In genomic region chr13:33541962-33542308, GRCh38 we compare ENCODE assay signal across 8 cellular contexts.
DNase-seq lines count a peak whose midpoint lies in the region; ATAC-seq and TF ChIP-seq lines count a peak whose summit lies in the region.

No MANE protein-coding gene starts in this region.

- no peaks in the 10 kb centered on the region for H3K27me3 ChIP-seq in CD4-positive, CD25-positive, alpha-beta regulatory T cell (ENCODE audit: control insufficient read depth, insufficient read depth, low read length)
- H3K27me3 ChIP-seq in ectodermal cell (ENCODE audit: control insufficient read depth, insufficient read depth, low read length, poor library complexity, severe bottlenecking): no peaks in the 10 kb centered on the region

- peaks cover 16 to 53% (median 29%) of the 10 kb centered on the region in 4 donors for H3K4me1 Mint-ChIP-seq in CD4-positive, CD25-positive, alpha-beta regulatory T cell
- peaks cover 64% of the 10 kb centered on the region for H3K4me1 Mint-ChIP-seq in neural crest cell

- TF ChIP-seq POLR2A in NB4 (IDR thresholded peaks at IDR 0.05; ENCODE audit: extremely low read depth, insufficient read length): no peak

- peaks cover 4% of the 10 kb centered on the region for H3K36me3 Mint-ChIP-seq in CD4-positive, CD25-positive, alpha-beta regulatory T cell
- H3K36me3 Mint-ChIP-seq in neural crest cell (ENCODE audit: low read depth): peaks cover 4% of the 10 kb centered on the region

- peak overlapping the region; percentile 100 for H3K27ac Mint-ChIP-seq in CD4-positive, CD25-positive, alpha-beta regulatory T cell
- peak overlapping the region; percentile 100 for H3K27ac Mint-ChIP-seq in neural crest cell (ENCODE audit: unreplicated experiment)

- no peak for ATAC-seq in CD4-positive, CD25-positive, alpha-beta regulatory T cell (ENCODE audit: low read depth in 2 of 2)
- no peak for ATAC-seq in GM18867 (IDR thresholded peaks at IDR 0.05; ENCODE audit: unreplicated experiment)

- 12 to 14% methylated on average over 8 of the region's 8 CpGs for WGBS in ectodermal cell, 2 experiments

- no peaks in the 10 kb centered on the region for H3K36me3 ChIP-seq in CD4-positive, CD25-positive, alpha-beta regulatory T cell (ENCODE audit: control insufficient read depth, insufficient read depth, low read length)
- H3K36me3 ChIP-seq in ectodermal cell (ENCODE audit: control insufficient read depth, insufficient read depth, low read length): no peaks in the 10 kb centered on the region

- peak overlapping the region; percentile 97 for H3K4me3 ChIP-seq in CD4-positive, CD25-positive, alpha-beta regulatory T cell (ENCODE audit: low read depth, low read length)
- H3K4me3 ChIP-seq in NB4 (ENCODE audit: low read depth, low read length) (peak overlapping the region; percentile 88), ectodermal cell (ENCODE audit: insufficient read depth, low read depth, low read length) (peak overlapping the region; percentile 49)

- H3K9me3 ChIP-seq in CD4-positive, CD25-positive, alpha-beta regulatory T cell (ENCODE audit: control insufficient read depth in 2 of 2, low read length in 2 of 2): no peaks in the 10 kb centered on the region
- H3K9me3 ChIP-seq in ectodermal cell (ENCODE audit: control insufficient read depth, low read length): no peaks in the 10 kb centered on the region

- peaks cover 40% of the 10 kb centered on the region for H3K4me1 ChIP-seq in CD4-positive, CD25-positive, alpha-beta regulatory T cell (ENCODE audit: control insufficient read depth, insufficient read depth, low read length, poor library complexity, severe bottlenecking)
- H3K4me1 ChIP-seq in ectodermal cell (ENCODE audit: control insufficient read depth, insufficient read depth, low read length): peaks cover 16% of the 10 kb centered on the region

- TF ChIP-seq CTCF in NB4 (IDR thresholded peaks at IDR 0.05; ENCODE audit: low read depth, low read length) (no peak), neural crest cell (conservative IDR thresholded peaks at IDR 0.05) (no peak)

- DNase-seq in CD4-positive, CD25-positive, alpha-beta regulatory T cell: no peak
- DNase-seq in NB4 (ENCODE audit: low read depth) (no peak), neural crest cell (ENCODE audit: low read depth, low spot score) (no peak), NCI-H2196 treated with DMSO at 0.1 percent for 48 hours (lab: John Stamatoyannopoulos, UW; ENCODE audit: unreplicated experiment) (no peak), OCI-M1 (lab: John Stamatoyannopoulos, UW) (no peak)
- no peak for DNase-seq in activated CD4-positive, CD25-positive, alpha-beta regulatory T cell (lab: John Stamatoyannopoulos, UW)

- peak overlapping the region; percentile 100 for H3K27ac ChIP-seq in CD4-positive, CD25-positive, alpha-beta regulatory T cell (ENCODE audit: insufficient read depth, low read length, poor library complexity, severe bottlenecking)
- peak overlapping the region; percentile 99 for H3K27ac ChIP-seq in ectodermal cell (ENCODE audit: insufficient read depth, low read depth, low read length, poor library complexity, severe bottlenecking)

- no peaks in the 10 kb centered on the region for H3K9me3 Mint-ChIP-seq in CD4-positive, CD25-positive, alpha-beta regulatory T cell
- no peaks in the 10 kb centered on the region for H3K9me3 Mint-ChIP-seq in neural crest cell

- H3K27me3 Mint-ChIP-seq in CD4-positive, CD25-positive, alpha-beta regulatory T cell: peaks cover 8% of the 10 kb centered on the region
- H3K27me3 Mint-ChIP-seq in neural crest cell (ENCODE audit: low read depth): no peaks in the 10 kb centered on the region

- peak overlapping the region; percentile 89 to 98 (median 93) for H3K4me3 Mint-ChIP-seq in CD4-positive, CD25-positive, alpha-beta regulatory T cell
- peak overlapping the region; percentile 96 for H3K4me3 Mint-ChIP-seq in neural crest cell
